9 cellular contexts compared by ENCODE assay signal in the genomic region with DNA sequence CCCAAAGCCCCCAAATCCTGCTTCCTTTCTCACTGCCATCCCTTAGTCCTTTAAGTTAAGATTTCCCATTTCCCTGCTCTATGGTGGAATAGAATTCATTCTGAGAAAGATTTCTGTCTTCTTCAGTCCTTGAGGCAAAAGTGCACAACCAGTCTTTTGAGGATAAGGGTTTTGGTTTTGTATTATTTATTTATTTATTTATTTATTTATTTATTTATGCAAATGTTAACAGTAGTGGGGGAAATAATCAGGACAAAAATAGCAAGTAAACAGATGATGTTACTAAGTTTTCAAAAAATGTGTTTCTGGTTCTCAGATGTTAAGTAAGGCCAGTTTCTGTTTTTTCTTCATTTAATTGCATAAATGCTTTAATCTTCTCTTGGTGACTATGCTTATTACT.
"Had no signal": no experiment of that assay in that cellular context is flagged by ENCODE, and none has a peak within 500 bp of the region (broad histone marks: within the 10 kb centered on the region; RNA-seq: fewer than 3 reads in every experiment).

No MANE protein-coding gene starts in this region.

- H3K4me3 ChIP-seq: GM23338, K562 had no signal

- H3K9me3 Mint-ChIP-seq: GM23338, H9, HFFc6 had no signal

- H3K27ac ChIP-seq: HL-60 had no signal

- FAIRE-seq: H1, HepG2, K562 had no signal

- DNase-seq: H9, HCEC 1CT, HFFc6, KG1 had no signal

- H3K4me2 ChIP-seq: GM23338 had no signal

- H3K4me3 Mint-ChIP-seq: GM23338, H9, HFFc6 had no signal

- ATAC-seq: GM23338, HepG2, K562 had no signal

- H3K27ac Mint-ChIP-seq: GM23338, H9, HFFc6 had no signal
